In the genomic region with DNA sequence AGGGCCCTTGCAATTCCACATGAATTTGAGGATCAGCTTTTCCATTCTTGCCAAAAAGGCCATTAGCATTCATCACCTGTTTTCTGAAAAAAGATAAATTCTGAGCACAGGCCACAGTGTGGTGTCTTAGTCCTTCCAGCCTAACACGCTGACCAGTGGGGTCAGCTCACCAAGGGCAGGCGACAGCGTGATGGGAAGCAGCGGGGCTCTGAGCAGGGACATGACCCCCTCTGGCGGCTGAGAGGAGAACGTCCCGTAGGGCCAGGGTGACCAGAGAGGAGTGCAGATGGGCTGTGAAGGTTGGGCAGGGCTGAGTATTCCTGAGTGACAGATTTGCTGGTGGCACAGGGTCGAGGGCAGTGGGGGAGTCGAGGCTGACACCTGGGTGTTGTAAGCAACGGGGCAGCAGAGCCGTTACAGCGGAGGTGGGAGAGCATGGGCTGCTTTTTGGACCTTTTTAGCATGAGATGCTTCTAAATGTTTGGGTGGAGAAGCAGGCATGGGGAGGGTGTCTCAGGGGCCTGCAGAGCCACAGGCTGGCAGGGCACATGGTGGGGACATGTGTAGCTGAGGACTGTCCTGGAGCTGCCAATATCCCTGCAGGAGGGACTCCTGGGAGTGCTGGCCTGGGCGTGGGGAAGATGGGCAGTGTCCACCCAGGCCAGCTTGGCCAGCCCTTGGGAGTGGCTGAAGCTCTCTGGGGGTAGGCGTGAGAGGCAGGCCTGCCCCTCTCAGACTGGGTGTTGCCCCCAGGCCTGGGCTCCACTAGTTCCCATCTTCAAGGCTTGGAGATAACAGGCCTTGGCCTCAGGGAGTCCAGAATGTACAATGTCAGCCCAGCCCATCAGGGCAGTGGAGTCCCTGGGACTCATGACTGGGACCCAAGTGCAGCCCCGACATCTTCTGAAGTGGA, we compare ENCODE assay signal across 1 cellular context.
TF ChIP-seq lines count a peak whose summit lies in the region.

No MANE protein-coding gene starts in this region.

TF ChIP-seq in K562, 482 proteins besides CTCF, POLR2A, EP300 and RAD21 (continued from another document and continues in another):
- TF ChIP-seq, protein P1, sequence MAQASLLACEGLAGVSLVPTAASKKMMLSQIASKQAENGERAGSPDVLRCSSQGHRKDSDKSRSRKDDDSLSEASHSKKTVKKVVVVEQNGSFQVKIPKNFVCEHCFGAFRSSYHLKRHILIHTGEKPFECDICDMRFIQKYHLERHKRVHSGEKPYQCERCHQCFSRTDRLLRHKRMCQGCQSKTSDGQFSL (CRISPR knock-in tag; IDR thresholded peaks at IDR 0.05): 0 out of 2 replicates have a peak, but pooled peaks have one; percentile 51
- TF ChIP-seq, protein P1 (tag; IDR thresholded peaks at IDR 0.05): no peak
- no peak for TF ChIP-seq FOXA3 (CRISPR knock-in tag; conservative IDR thresholded peaks at IDR 0.05 in 1 of 2, IDR thresholded peaks at IDR 0.05 in 1 of 2)
- 0 out of 4 replicates have a peak, but pooled peaks of 1 of the 2 experiments have one; percentile 55 for TF ChIP-seq SIN3A (IDR thresholded peaks at IDR 0.05; ENCODE audit: borderline replicate concordance in 2 of 2, control insufficient read depth in 1 of 2, low read depth in 2 of 2, low read length in 2 of 2)
- peak; percentile 54 for TF ChIP-seq ZFP36 (IDR thresholded peaks at IDR 0.05; ENCODE audit: low read depth, low read length, partially characterized antibody)
- no peak for TF ChIP-seq EWSR1 (IDR thresholded peaks at IDR 0.05; ENCODE audit: borderline replicate concordance, low read depth, partially characterized antibody)
- TF ChIP-seq HEY1 (CRISPR knock-in tag; IDR thresholded peaks at IDR 0.05; ENCODE audit: borderline replicate concordance): no peak
- TF ChIP-seq STAG1 (CRISPR knock-in tag; IDR thresholded peaks at IDR 0.05; ENCODE audit: borderline replicate concordance): peak; percentile 97
- TF ChIP-seq SIN3B (IDR thresholded peaks at IDR 0.05; ENCODE audit: low read depth): no peak
- no peak for TF ChIP-seq LCOR (CRISPR knock-in tag; IDR thresholded peaks at IDR 0.05)
- no peak for TF ChIP-seq HMG20B (CRISPR knock-in tag; IDR thresholded peaks at IDR 0.05)
- TF ChIP-seq TCF3 (CRISPR knock-in tag; IDR thresholded peaks at IDR 0.05): no peak
- TF ChIP-seq RBM15 (IDR thresholded peaks at IDR 0.05; ENCODE audit: insufficient read depth, low read length): no peak
- no peak for TF ChIP-seq CAMTA2 (CRISPR knock-in tag; conservative IDR thresholded peaks at IDR 0.05)
- TF ChIP-seq ZNF217 (CRISPR knock-in tag; IDR thresholded peaks at IDR 0.05): no peak
- no peak for TF ChIP-seq HIVEP1 (CRISPR knock-in tag; IDR thresholded peaks at IDR 0.05)
- TF ChIP-seq CBFB (CRISPR knock-in tag; IDR thresholded peaks at IDR 0.05): no peak
- no peak for TF ChIP-seq RFX1 (IDR thresholded peaks at IDR 0.05)
- no peak for TF ChIP-seq ZNF318 (IDR thresholded peaks at IDR 0.05; ENCODE audit: borderline replicate concordance in 1 of 2, low read depth in 1 of 2)
- no peak for TF ChIP-seq SAFB2 (IDR thresholded peaks at IDR 0.05; ENCODE audit: borderline replicate concordance, low read depth, low read length, severe bottlenecking)
- TF ChIP-seq NEUROD1 (IDR thresholded peaks at IDR 0.05; ENCODE audit: borderline replicate concordance, low read depth, low read length, partially characterized antibody): peak; percentile 26
- TF ChIP-seq PRDM10 (IDR thresholded peaks at IDR 0.05; ENCODE audit: partially characterized antibody): peak; percentile 79
- TF ChIP-seq TEAD1 (CRISPR knock-in tag; IDR thresholded peaks at IDR 0.05): no peak; a peak in 1 of 4 replicates
- TF ChIP-seq NCOA4 (IDR thresholded peaks at IDR 0.05; ENCODE audit: partially characterized antibody): no peak
- no peak for TF ChIP-seq HINFP (tag; conservative IDR thresholded peaks at IDR 0.05; ENCODE audit: low read depth)
- no peak for TF ChIP-seq KLF13 (tag; IDR thresholded peaks at IDR 0.05; ENCODE audit: borderline replicate concordance, low read depth)
- no peak for TF ChIP-seq KAT8 (IDR thresholded peaks at IDR 0.05; ENCODE audit: low read depth)
- no peak for TF ChIP-seq RHOXF2B (CRISPR knock-in tag; conservative IDR thresholded peaks at IDR 0.05)
- TF ChIP-seq TRIM24 (IDR thresholded peaks at IDR 0.05): no peak
- TF ChIP-seq ZFX (CRISPR knock-in tag; IDR thresholded peaks at IDR 0.05): no peak
- TF ChIP-seq TAF1 (IDR thresholded peaks at IDR 0.05; ENCODE audit: control insufficient read depth, extremely low read depth, insufficient read depth, low read length, severe bottlenecking): no peak
- no peak for TF ChIP-seq STAT6 (CRISPR knock-in tag; IDR thresholded peaks at IDR 0.05)
- no peak for TF ChIP-seq PTRF (tag; IDR thresholded peaks at IDR 0.05)
- peak in 1 of 2 experiments; percentile 52; a peak in 1 of 3 replicates for TF ChIP-seq CBX3 (IDR thresholded peaks at IDR 0.05; ENCODE audit: borderline replicate concordance in 1 of 2, low read length in 2 of 2)
- no peak for TF ChIP-seq RBBP5 (IDR thresholded peaks at IDR 0.05; ENCODE audit: borderline replicate concordance, insufficient read depth, low read length, poor library complexity, severe bottlenecking)
- no peak for TF ChIP-seq ZNF785 (CRISPR knock-in tag; IDR thresholded peaks at IDR 0.05)
- TF ChIP-seq ZNF707 (CRISPR knock-in tag; conservative IDR thresholded peaks at IDR 0.05): no peak
- TF ChIP-seq ZNF282 (CRISPR knock-in tag; IDR thresholded peaks at IDR 0.05): no peak
- TF ChIP-seq FIP1L1 (IDR thresholded peaks at IDR 0.05; ENCODE audit: low read depth, low read length, poor library complexity, severe bottlenecking): peak; percentile 8
- TF ChIP-seq ATF2 (CRISPR knock-in tag; IDR thresholded peaks at IDR 0.05): no peak
- TF ChIP-seq, protein P2, sequence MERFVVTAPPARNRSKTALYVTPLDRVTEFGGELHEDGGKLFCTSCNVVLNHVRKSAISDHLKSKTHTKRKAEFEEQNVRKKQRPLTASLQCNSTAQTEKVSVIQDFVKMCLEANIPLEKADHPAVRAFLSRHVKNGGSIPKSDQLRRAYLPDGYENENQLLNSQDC (CRISPR knock-in tag; IDR thresholded peaks at IDR 0.05): no peak
